In the genomic region with DNA sequence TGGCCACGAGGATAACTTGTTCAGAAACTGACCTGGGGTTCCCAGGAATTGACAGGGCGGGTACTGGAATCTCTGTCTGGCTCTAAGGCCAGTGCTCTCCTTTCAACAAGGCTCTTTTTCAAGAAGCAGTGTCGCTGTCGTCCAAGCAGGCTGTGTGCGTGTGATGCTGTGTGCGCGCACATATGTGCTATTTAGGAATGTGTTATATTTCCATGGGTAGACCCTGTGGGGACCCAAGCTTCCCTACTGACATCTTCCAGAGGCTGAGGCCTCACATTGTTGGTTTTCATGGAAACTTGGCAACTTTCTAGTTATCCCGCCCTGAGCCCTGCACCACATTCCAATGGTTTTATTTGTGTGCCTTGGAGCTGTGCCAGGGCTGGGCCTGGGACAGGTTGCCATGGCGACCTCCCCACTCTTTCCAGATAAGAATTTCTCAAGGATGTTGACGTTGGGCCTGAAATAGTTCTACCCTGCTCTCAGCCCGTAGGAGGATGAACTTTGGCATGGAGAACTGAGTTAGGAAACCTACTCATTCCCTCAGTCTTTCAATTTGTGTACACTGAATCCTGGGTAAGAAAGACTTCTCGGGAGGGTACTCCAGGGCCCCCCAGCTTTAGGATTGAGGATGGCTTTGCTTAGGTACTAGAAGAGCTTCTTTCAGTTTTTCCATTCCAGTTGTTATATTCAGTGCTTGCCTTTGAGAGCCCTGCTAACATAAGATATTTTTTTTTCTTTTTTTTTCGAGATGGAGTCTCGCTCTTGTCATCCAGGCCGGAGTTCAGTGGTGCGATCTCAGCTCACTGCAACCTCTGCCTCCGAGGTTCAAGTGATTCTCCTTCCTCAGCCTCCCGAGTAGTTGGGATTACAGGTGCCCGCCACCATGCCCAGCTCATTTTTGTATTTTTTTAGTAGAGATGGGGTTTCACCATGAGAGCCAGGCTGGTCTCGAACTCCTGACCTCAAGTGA, we compare ENCODE assay signal across 8 cellular contexts. TPM values are rescaled to one million over a fixed set of nuclear protein-coding genes. Genes with fewer than 3 reads are reported as not detected.
DNase-seq lines count a peak whose midpoint lies in the region; ATAC-seq and TF ChIP-seq lines count a peak whose summit lies in the region.

No MANE protein-coding gene starts in this region.

- no peak overlapping the region for H3K4me3 Mint-ChIP-seq in activated CD8-positive, alpha-beta memory T cell treated with anti-CD3 and anti-CD28 coated beads, Interleukin-2, amount 10 ng/mL, durations not matched to agents 7 days and 5 days
- no peak overlapping the region for H3K4me3 Mint-ChIP-seq in CD4-positive, alpha-beta T cell

- intact Hi-C loops in esophagus muscularis mucosa (cut with DNase I), result loop anchor here (5.0 kb wide), 1 partner anchor 37 kb away; the partner anchor contains the start of gene SRSF10
- intact Hi-C loops in CD4-positive, alpha-beta T cell (cut with DNase I, micrococcal nuclease), result no loop called here

- TF ChIP-seq EP300 in esophagus muscularis mucosa (IDR thresholded peaks at IDR 0.05), result no peak

- 22% methylated on average over 20 of the region's 20 CpGs for WGBS in esophagus muscularis mucosa

- no peaks in the 10 kb centered on the region for H3K36me3 Mint-ChIP-seq in activated CD8-positive, alpha-beta memory T cell treated with anti-CD3 and anti-CD28 coated beads, Interleukin-2, amount 10 ng/mL, durations not matched to agents 7 days and 5 days
- no peaks in the 10 kb centered on the region for H3K36me3 Mint-ChIP-seq in CD4-positive, alpha-beta T cell (ENCODE audit: low read depth)

- H3K27ac ChIP-seq in RWPE1, result peak overlapping the region; percentile 97
- peak overlapping the region; percentile 89 to 93 (median 92) for H3K27ac ChIP-seq in esophagus muscularis mucosa (replicated peaks in 1 of 4)
- H3K27ac ChIP-seq in mucosa of rectum (ENCODE audit: low read depth in 2 of 2, low read length in 2 of 2), result peak overlapping the region; percentile 91 to 92
- no peak overlapping the region for H3K27ac ChIP-seq in CD4-positive, alpha-beta T cell (ENCODE audit: low read depth, low read length)

- H3K27me3 ChIP-seq in esophagus muscularis mucosa (no peaks in the 10 kb centered on the region), mucosa of rectum (ENCODE audit: control insufficient read depth in 2 of 2, insufficient read depth in 2 of 2, low read length in 2 of 2) (no peaks in the 10 kb centered on the region)
- H3K27me3 ChIP-seq in CD4-positive, alpha-beta T cell (ENCODE audit: control insufficient read depth, insufficient read depth, low read length), result no peaks in the 10 kb centered on the region

- no peaks in the 10 kb centered on the region for H3K9me3 ChIP-seq in esophagus muscularis mucosa
- H3K9me3 ChIP-seq in mucosa of rectum (ENCODE audit: control insufficient read depth in 2 of 2, low read length in 2 of 2), result no peaks in the 10 kb centered on the region
- no peaks in the 10 kb centered on the region for H3K9me3 ChIP-seq in CD4-positive, alpha-beta T cell (ENCODE audit: control insufficient read depth, low read length)

- no peak for ATAC-seq in activated CD8-positive, alpha-beta memory T cell treated with anti-CD3 and anti-CD28 coated beads, Interleukin-2, amount 10 ng/mL, durations not matched to agents 7 days and 5 days
- ATAC-seq in CD4-positive, alpha-beta T cell (ENCODE audit: poor library complexity), result no peak

- TF ChIP-seq CTCF in RWPE1 (conservative IDR thresholded peaks at IDR 0.05; ENCODE audit: low read depth) (no peak), esophagus muscularis mucosa (IDR thresholded peaks at IDR 0.05) (peak in 1 of 3 experiments; percentile 3)
- TF ChIP-seq CTCF in CD4-positive, alpha-beta T cell (IDR thresholded peaks at IDR 0.05), result no peak

- TF ChIP-seq POLR2A in esophagus muscularis mucosa (IDR thresholded peaks at IDR 0.05; ENCODE audit: low read depth), result no peak

- peaks cover 69 to 87% (median 80%) of the 10 kb centered on the region in 4 donors for H3K4me1 ChIP-seq in esophagus muscularis mucosa
- H3K4me1 ChIP-seq in mucosa of rectum (ENCODE audit: control insufficient read depth in 2 of 2, insufficient read depth in 2 of 2, low read length in 2 of 2), result peaks cover 42 to 74% of the 10 kb centered on the region in 2 donors

- H3K27me3 Mint-ChIP-seq in activated CD8-positive, alpha-beta memory T cell treated with anti-CD3 and anti-CD28 coated beads, Interleukin-2, amount 10 ng/mL, durations not matched to agents 7 days and 5 days, result peaks cover 28% of the 10 kb centered on the region
- H3K27me3 Mint-ChIP-seq in CD4-positive, alpha-beta T cell, result peaks cover 2% of the 10 kb centered on the region

- CTCF ChIA-PET in RWPE1 (lab: Yijun Ruan, JAX), result interaction anchor here (0.7 kb wide), 1 partner anchor 159 kb away, joined by 3 read pairs; no protein-coding TSS in a partner anchor
- CTCF ChIA-PET in activated CD8-positive, alpha-beta memory T cell treated with anti-CD3 and anti-CD28 coated beads, Interleukin-2, amount 10 ng/mL, durations not matched to agents 7 days and 5 days (lab: Charles Lee), result interaction anchor here (1.4 kb wide), 1 partner anchor 9 kb away, joined by 4 read pairs; no protein-coding TSS in a partner anchor
- CTCF ChIA-PET in CD4-positive, alpha-beta T cell (lab: Charles Lee), result no interaction called here

- H3K4me1 Mint-ChIP-seq in activated CD8-positive, alpha-beta memory T cell treated with anti-CD3 and anti-CD28 coated beads, Interleukin-2, amount 10 ng/mL, durations not matched to agents 7 days and 5 days, result no peaks in the 10 kb centered on the region
- no peaks in the 10 kb centered on the region for H3K4me1 Mint-ChIP-seq in CD4-positive, alpha-beta T cell (ENCODE audit: low read depth)

- POLR2A ChIA-PET in RWPE1 (lab: Yijun Ruan, JAX; ENCODE audit: low non-redundant PET), result interaction anchor here (0.6 kb wide), 1 partner anchor 546 kb away, joined by 3 read pairs; no protein-coding TSS in a partner anchor
- POLR2A ChIA-PET in CD4-positive, alpha-beta T cell (lab: Charles Lee), result no interaction called here

- peak overlapping the region; percentile 19 to 53 for H3K9ac ChIP-seq in mucosa of rectum (ENCODE audit: low read depth in 1 of 2, low read length in 2 of 2)

- no peaks in the 10 kb centered on the region for H3K9me3 Mint-ChIP-seq in activated CD8-positive, alpha-beta memory T cell treated with anti-CD3 and anti-CD28 coated beads, Interleukin-2, amount 10 ng/mL, durations not matched to agents 7 days and 5 days (ENCODE audit: low read depth)
- H3K9me3 Mint-ChIP-seq in CD4-positive, alpha-beta T cell, result no peaks in the 10 kb centered on the region

- no peak overlapping the region for H3K27ac Mint-ChIP-seq in activated CD8-positive, alpha-beta memory T cell treated with anti-CD3 and anti-CD28 coated beads, Interleukin-2, amount 10 ng/mL, durations not matched to agents 7 days and 5 days
- no peak overlapping the region for H3K27ac Mint-ChIP-seq in CD4-positive, alpha-beta T cell

- peak overlapping the region; percentile 5 to 34 (median 14) for H3K4me3 ChIP-seq in esophagus muscularis mucosa
- H3K4me3 ChIP-seq in mucosa of rectum (ENCODE audit: low read length in 2 of 2), result peak overlapping the region; percentile 49 to 66

- DNase-seq in EH (ENCODE audit: low read depth) (peak; percentile 100), RWPE1 (ENCODE audit: low spot score) (peak; percentile 96), esophagus muscularis mucosa (ENCODE audit: extremely low spot score) (peak; percentile 98), NCI-H510A treated with DMSO at 0.1 percent for 48 hours (lab: John Stamatoyannopoulos, UW) (no peak)
- no peak for DNase-seq in activated CD8-positive, alpha-beta memory T cell treated with anti-CD3 and anti-CD28 coated beads, Interleukin-2, amount 10 ng/mL, durations not matched to agents 7 days and 5 days
- no peak for DNase-seq in stimulated activated CD4-positive, alpha-beta T cell treated with anti-CD3 and anti-CD28 coated beads, Interleukin-2, amount 100 ng/mL, for 24 hours
- DNase-seq in CD4-positive, alpha-beta T cell, result no peak

- H3K36me3 ChIP-seq in esophagus muscularis mucosa, result no peaks in the 10 kb centered on the region
- no peaks in the 10 kb centered on the region for H3K36me3 ChIP-seq in mucosa of rectum (ENCODE audit: control insufficient read depth in 2 of 2, insufficient read depth in 2 of 2, low read length in 2 of 2)

RNA-seq across cellular contexts. Expression of gene SRSF10, which starts 38.8 kb away (rescaled TPM):
- 10 to 100 TPM; 53.6 to 89.7 (median 56.6) TPM for total RNA-seq in esophagus muscularis mucosa
- total RNA-seq in activated CD8-positive, alpha-beta memory T cell treated with anti-CD3 and anti-CD28 coated beads, Interleukin-2, amount 10 ng/mL, durations not matched to agents 7 days and 5 days, result 100 to 1,000 TPM; 221 to 226 TPM
- total RNA-seq in CD4-positive, alpha-beta T cell, result 100 to 1,000 TPM; 346 to 356 TPM

RNA-seq across cellular contexts. Expression of gene PNRC2, which starts 59.3 kb away (rescaled TPM):
- total RNA-seq in esophagus muscularis mucosa, result 100 to 1,000 TPM in 3 of 4 donors, 10 to 100 TPM in 1; 93.3 to 156 (median 138) TPM
- total RNA-seq in activated CD8-positive, alpha-beta memory T cell treated with anti-CD3 and anti-CD28 coated beads, Interleukin-2, amount 10 ng/mL, durations not matched to agents 7 days and 5 days, result 100 to 1,000 TPM; 139 to 147 TPM
- 100 to 1,000 TPM; 172 to 183 TPM for total RNA-seq in CD4-positive, alpha-beta T cell

Comparison
In these comparisons a context has a peak if more than half of its experiments do, and no peak if none do; other contexts are left out.
1. DNase-seq: peak in EH (single experiment), RWPE1 (single experiment) and esophagus muscularis mucosa (single experiment); none in NCI-H510A treated with DMSO at 0.1 percent for 48 hours (single experiment), activated CD8-positive, alpha-beta memory T cell treated with anti-CD3 and anti-CD28 coated beads, Interleukin-2, amount 10 ng/mL, durations not matched to agents 7 days and 5 days (single experiment), stimulated activated CD4-positive, alpha-beta T cell treated with anti-CD3 and anti-CD28 coated beads, Interleukin-2, amount 100 ng/mL, for 24 hours (0 of 2) and CD4-positive, alpha-beta T cell (0 of 10).